In the genomic region with DNA sequence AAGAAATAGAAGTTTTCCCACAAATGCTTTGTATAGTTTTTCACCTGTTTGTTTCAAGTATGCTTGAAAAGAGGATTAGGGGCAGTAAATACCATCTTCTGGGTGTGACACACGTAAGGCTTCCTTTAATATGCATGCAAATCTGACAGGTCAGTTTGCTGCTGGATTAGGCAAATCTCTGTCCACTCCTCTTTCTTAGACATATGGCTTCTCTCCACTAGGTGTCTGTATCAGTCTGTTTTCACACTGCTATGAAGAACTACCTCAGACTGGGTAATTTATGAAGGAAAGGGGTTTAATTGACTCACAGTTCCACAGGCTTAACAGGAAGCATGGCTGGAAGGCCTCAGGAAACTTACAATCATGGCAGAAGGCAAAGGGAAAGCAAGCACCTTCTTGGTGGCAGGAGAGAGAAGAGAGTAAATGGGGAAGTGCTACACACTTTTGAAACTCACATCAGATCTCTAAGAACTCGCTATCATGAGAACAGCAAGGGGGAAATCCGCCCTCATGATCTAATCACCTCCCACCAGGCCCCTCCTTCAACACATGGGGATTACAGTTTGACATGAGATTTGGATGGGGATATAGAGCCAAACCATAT, we compare ENCODE assay signal across 8 cellular contexts.
DNase-seq lines count a peak whose midpoint lies in the region; ATAC-seq and TF ChIP-seq lines count a peak whose summit lies in the region.

No MANE protein-coding gene starts in this region.

- H3K4me3 ChIP-seq in LNCaP clone FGC (ENCODE audit: low read depth, low read length) (no peak overlapping the region), fibroblast of pulmonary artery (replicated peaks; ENCODE audit: low read depth, low read length) (no peak overlapping the region), mucosa of descending colon (no peak overlapping the region)

- H3K4me1 ChIP-seq in mucosa of descending colon (ENCODE audit: low read depth): no peaks in the 10 kb centered on the region

- intact Hi-C loops in mucosa of descending colon (cut with DNase I, micrococcal nuclease): no loop called here

- H3K9me3 ChIP-seq in mucosa of descending colon: no peaks in the 10 kb centered on the region

- ATAC-seq in GM18499 (IDR thresholded peaks at IDR 0.05; ENCODE audit: insufficient read depth, unreplicated experiment): peak; percentile 61
- ATAC-seq in GM21786 (IDR thresholded peaks at IDR 0.05; ENCODE audit: unreplicated experiment): peak; percentile 88
- ATAC-seq in mucosa of descending colon: no peak

- DNase-seq in LNCaP clone FGC (ENCODE audit: low read depth) (no peak), fibroblast of pulmonary artery (ENCODE audit: low read depth) (peak; percentile 9), 8988T (no peak), hippocampal formation (lab: John Stamatoyannopoulos, UW) (no peak), mucosa of descending colon (no peak)
- no peak for DNase-seq in central memory CD4-positive, alpha-beta T cell

- H3K36me3 ChIP-seq in mucosa of descending colon (ENCODE audit: low read depth): no peaks in the 10 kb centered on the region

- TF ChIP-seq CTCF in LNCaP clone FGC (IDR thresholded peaks at IDR 0.05; ENCODE audit: control insufficient read depth, extremely low read depth, insufficient read depth) (peak; percentile 30), fibroblast of pulmonary artery (IDR thresholded peaks at IDR 0.05; ENCODE audit: low read length, missing control alignments) (no peak), mucosa of descending colon (IDR thresholded peaks at IDR 0.05) (no peak)
